10 cellular contexts compared by ENCODE assay signal in genomic region chr21:38140192-38140905, GRCh38.
DNase-seq lines count a peak whose midpoint lies in the region; ATAC-seq and TF ChIP-seq lines count a peak whose summit lies in the region.
"Had no signal": no experiment of that assay in that cellular context is flagged by ENCODE, and none has a peak within 500 bp of the region (broad histone marks: within the 10 kb centered on the region; RNA-seq: fewer than 3 reads in every experiment).

No MANE protein-coding gene starts in this region.

- H3K27ac Mint-ChIP-seq in stimulated activated naive B cell treated with anti-CD40 and anti-IgM and Interleukin-4, amounts not matched to agents 10 μg/mL and 1 μg/mL and 100 μg/mL, for 72 hours, result no peak overlapping the region

- ATAC-seq in stimulated activated naive B cell treated with anti-CD40 and anti-IgM and Interleukin-4, amounts not matched to agents 10 μg/mL and 1 μg/mL and 100 μg/mL, for 72 hours (replicated peaks), result no peak

- DNase-seq in NCI-H146 treated with DMSO at 0.1 percent for 48 hours (lab: John Stamatoyannopoulos, UW; ENCODE audit: unreplicated experiment) (peak; percentile 5), astrocyte of the spinal cord (ENCODE audit: low read depth, low spot score) (peak; percentile 5), left kidney (ENCODE audit: low read depth, low spot score) (peak; percentile 78), sigmoid colon (no peak), GM13977 (ENCODE audit: low spot score) (no peak), cerebellar nuclear complex (lab: John Stamatoyannopoulos, UW) (no peak)
- no peak for DNase-seq in stimulated activated naive B cell treated with anti-CD40 and anti-IgM and Interleukin-4, amounts not matched to agents 10 μg/mL and 1 μg/mL and 100 μg/mL, for 72 hours

- H3K36me3 Mint-ChIP-seq in stimulated activated naive B cell treated with anti-CD40 and anti-IgM and Interleukin-4, amounts not matched to agents 10 μg/mL and 1 μg/mL and 100 μg/mL, for 72 hours, result peaks cover 0 to 2% of the 10 kb centered on the region in 2 donors

- H3K9me3 ChIP-seq in sigmoid colon, result no peaks in the 10 kb centered on the region
- H3K9me3 ChIP-seq: SJSA1, upper lobe of left lung had no signal

- in situ Hi-C loops in astrocyte of the spinal cord (cut with HindIII; ENCODE audit: low sequenced_read_pairs) (no loop called here), GM13977 (cut with MboI; ENCODE audit: low pct_unique_long_range_greater_than_20kb, low sequenced_read_pairs, unreplicated experiment) (no loop called here)

- H3K27me3 Mint-ChIP-seq in stimulated activated naive B cell treated with anti-CD40 and anti-IgM and Interleukin-4, amounts not matched to agents 10 μg/mL and 1 μg/mL and 100 μg/mL, for 72 hours, result no peaks in the 10 kb centered on the region

- intact Hi-C loops in sigmoid colon (cut with DNase I), result no loop called here

- H3K27ac ChIP-seq in C4-2B, result peak overlapping the region; percentile 72
- H3K27ac ChIP-seq in sigmoid colon, result no peak overlapping the region
- H3K27ac ChIP-seq: SJSA1 had no signal

- whole genome bisulfite sequencing in sigmoid colon, 2 donors, result 21 to 52% methylated on average over 5 of the region's 5 CpGs

- no peak overlapping the region for H3K4me3 Mint-ChIP-seq in stimulated activated naive B cell treated with anti-CD40 and anti-IgM and Interleukin-4, amounts not matched to agents 10 μg/mL and 1 μg/mL and 100 μg/mL, for 72 hours

- H3K9me3 Mint-ChIP-seq in stimulated activated naive B cell treated with anti-CD40 and anti-IgM and Interleukin-4, amounts not matched to agents 10 μg/mL and 1 μg/mL and 100 μg/mL, for 72 hours, result peaks cover 4 to 19% of the 10 kb centered on the region in 2 donors

- H3K4me1 Mint-ChIP-seq in stimulated activated naive B cell treated with anti-CD40 and anti-IgM and Interleukin-4, amounts not matched to agents 10 μg/mL and 1 μg/mL and 100 μg/mL, for 72 hours, result no peaks in the 10 kb centered on the region

- H3K27me3 ChIP-seq in sigmoid colon, result no peaks in the 10 kb centered on the region
- H3K27me3 ChIP-seq: SJSA1, upper lobe of left lung had no signal

- no peaks in the 10 kb centered on the region for H3K4me1 ChIP-seq in sigmoid colon
- H3K4me1 ChIP-seq: SJSA1 had no signal

- H3K4me3 ChIP-seq in astrocyte of the spinal cord (ENCODE audit: low read depth, low read length), result no peak overlapping the region
- no peak overlapping the region for H3K4me3 ChIP-seq in sigmoid colon
- H3K4me3 ChIP-seq: SJSA1, upper lobe of left lung had no signal

- no peak for TF ChIP-seq CTCF in C4-2B (conservative IDR thresholded peaks at IDR 0.05)
- no peak for TF ChIP-seq CTCF in astrocyte of the spinal cord (IDR thresholded peaks at IDR 0.05; ENCODE audit: low read depth, low read length)
- no peak for TF ChIP-seq CTCF in sigmoid colon (IDR thresholded peaks at IDR 0.05)
- no peak for TF ChIP-seq CTCF in GM13977 (IDR thresholded peaks at IDR 0.05; ENCODE audit: extremely low read depth, insufficient read depth, missing control alignments)

- H3K36me3 ChIP-seq in sigmoid colon, result no peaks in the 10 kb centered on the region
- H3K36me3 ChIP-seq: SJSA1, upper lobe of left lung had no signal

- TF ChIP-seq POLR2A in sigmoid colon (IDR thresholded peaks at IDR 0.05), result no peak

- TF ChIP-seq EP300 in sigmoid colon (IDR thresholded peaks at IDR 0.05), result no peak

Comparison
In these comparisons a context has a peak if more than half of its experiments do, and no peak if none do; other contexts are left out.
1. DNase-seq: peak in NCI-H146 treated with DMSO at 0.1 percent for 48 hours (single experiment), astrocyte of the spinal cord (single experiment) and left kidney (single experiment); none in sigmoid colon (single experiment), GM13977 (single experiment), cerebellar nuclear complex (0 of 2) and stimulated activated naive B cell treated with anti-CD40 and anti-IgM and Interleukin-4, amounts not matched to agents 10 μg/mL and 1 μg/mL and 100 μg/mL, for 72 hours (single experiment).